ENCODE assay signal across 10 cellular contexts in genomic region chr13:113927661-113928581, GRCh38. TPM values are rescaled to one million over a fixed set of nuclear protein-coding genes. Genes with fewer than 3 reads are reported as not detected.
DNase-seq lines count a peak whose midpoint lies in the region; ATAC-seq and TF ChIP-seq lines count a peak whose summit lies in the region.
"Had no signal": no experiment of that assay in that cellular context is flagged by ENCODE, and none has a peak within 500 bp of the region (broad histone marks: within the 10 kb centered on the region; RNA-seq: fewer than 3 reads in every experiment).

No MANE protein-coding gene starts in this region.

- peaks cover 37 to 41% (median 38%) of the 10 kb centered on the region in 3 donors for H3K4me1 ChIP-seq in skeletal muscle tissue (ENCODE audit: control insufficient read depth in 3 of 3, insufficient read depth in 3 of 3, low read length in 3 of 3)
- no peaks in the 10 kb centered on the region for H3K4me1 ChIP-seq in smooth muscle cell (ENCODE audit: low read depth)

- no peak overlapping the region for H2AFZ ChIP-seq in smooth muscle cell (ENCODE audit: low read depth)

- H3K4me3 ChIP-seq in skeletal muscle tissue (ENCODE audit: low read length in 3 of 3), result peak overlapping the region in 1 of 3 donors; percentile 22
- H3K4me3 ChIP-seq in smooth muscle cell, result no peak overlapping the region

- H3F3A ChIP-seq in smooth muscle cell (ENCODE audit: low read depth), result no peaks in the 10 kb centered on the region

- intact Hi-C loops in left ventricle myocardium superior (cut with micrococcal nuclease), result no loop called here

- 87% methylated on average over 36 of the region's 36 CpGs for whole genome bisulfite sequencing in smooth muscle cell (ENCODE audit: low lambda C conversion rate)

- H3K27me3 ChIP-seq in skeletal muscle tissue (ENCODE audit: control insufficient read depth in 3 of 3, insufficient read depth in 3 of 3, low read length in 3 of 3) (peaks cover 0 to 5% (median 4%) of the 10 kb centered on the region in 3 donors), smooth muscle cell (ENCODE audit: low read depth) (no peaks in the 10 kb centered on the region)

- H3K36me3 ChIP-seq in skeletal muscle tissue (ENCODE audit: control insufficient read depth in 3 of 3, insufficient read depth in 3 of 3, low read length in 3 of 3) (no peaks in the 10 kb centered on the region), smooth muscle cell (ENCODE audit: low read depth) (no peaks in the 10 kb centered on the region)

- peak overlapping the region; percentile 78 for H3K27ac ChIP-seq in skeletal muscle tissue (ENCODE audit: low read depth, low read length)
- H3K27ac ChIP-seq in smooth muscle cell (ENCODE audit: low read depth), result no peak overlapping the region

- DNase-seq in ELR (ENCODE audit: low read depth) (peak; percentile 99), astrocyte of the hippocampus (ENCODE audit: low read depth, low spot score) (peak; percentile 49), left ventricle myocardium superior (peak; percentile 70), SIG-M5 (lab: John Stamatoyannopoulos, UW) (no peak), smooth muscle cell (lab: John Stamatoyannopoulos, UW; ENCODE audit: unreplicated experiment) (no peak)
- DNase-seq: DND-41, PC-3 had no signal

- no peaks in the 10 kb centered on the region for H4K20me1 ChIP-seq in smooth muscle cell (ENCODE audit: low read depth)

- H3K9me3 ChIP-seq in skeletal muscle tissue (ENCODE audit: control insufficient read depth in 3 of 3, low read length in 3 of 3) (no peaks in the 10 kb centered on the region), smooth muscle cell (replicated peaks; ENCODE audit: low read depth) (no peaks in the 10 kb centered on the region)

- H3K79me2 ChIP-seq in smooth muscle cell (ENCODE audit: low read depth), result no peaks in the 10 kb centered on the region

- TF ChIP-seq CTCF in smooth muscle cell (IDR thresholded peaks at IDR 0.05; ENCODE audit: borderline replicate concordance, insufficient read depth, poor library complexity, severe bottlenecking), result no peak

- H3K9ac ChIP-seq in skeletal muscle tissue (ENCODE audit: low read depth in 1 of 3, low read length in 3 of 3), result peak overlapping the region in 1 of 3 donors; percentile 81
- H3K9ac ChIP-seq in smooth muscle cell (ENCODE audit: low read depth), result no peak overlapping the region

- no peak overlapping the region for H3K4me2 ChIP-seq in smooth muscle cell

- ATAC-seq in left ventricle myocardium superior (peak; percentile 51), GM19035 (IDR thresholded peaks at IDR 0.05; ENCODE audit: unreplicated experiment) (no peak), GM18870 (IDR thresholded peaks at IDR 0.05; ENCODE audit: unreplicated experiment) (no peak)
- ATAC-seq: PC-3 had no signal

RNA-seq across cellular contexts. Expression of gene C13orf46, which starts 46.0 kb away (rescaled TPM):
- 0.37 TPM for total RNA-seq in left ventricle myocardium superior
- under 0.01 TPM for total RNA-seq in skeletal muscle tissue
- total RNA-seq in smooth muscle cell, result 5.8 TPM in 1 of 2 replicates, not detected in the other
- 0.26 and 0.87 TPM in 2 replicates for polyA plus RNA-seq in smooth muscle cell

Comparison
In these comparisons a context has a peak if more than half of its experiments do, and no peak if none do; other contexts are left out.
1. DNase-seq: peak in ELR (single experiment), astrocyte of the hippocampus (single experiment) and left ventricle myocardium superior (single experiment); none in SIG-M5 (single experiment) and smooth muscle cell (single experiment).